ENCODE assay signal across 17 cellular contexts in the genomic region with DNA sequence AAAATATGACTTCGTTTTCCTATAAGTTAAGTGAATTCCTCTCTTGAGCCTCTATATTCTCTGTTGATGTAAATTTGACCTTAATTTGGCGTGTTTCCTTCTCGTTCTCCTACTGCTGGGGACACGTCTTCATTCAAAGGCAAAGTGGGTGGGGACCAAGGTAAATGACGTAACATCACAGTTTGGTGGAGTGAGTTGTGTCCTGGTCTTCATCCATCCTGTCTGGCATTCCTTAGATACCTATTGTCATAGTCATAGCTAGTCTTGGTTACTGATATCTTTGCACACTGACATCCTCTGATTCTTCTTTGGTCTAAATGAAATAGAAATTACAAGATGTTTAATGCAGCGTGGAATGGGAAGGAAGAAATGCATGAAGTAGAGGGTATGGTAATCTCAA.
DNase-seq lines count a peak whose midpoint lies in the region; ATAC-seq, FAIRE-seq and TF ChIP-seq lines count a peak whose summit lies in the region.
"Had no signal": no experiment of that assay in that cellular context is flagged by ENCODE, and none has a peak within 500 bp of the region (broad histone marks: within the 10 kb centered on the region; RNA-seq: fewer than 3 reads in every experiment).

No MANE protein-coding gene starts in this region.

- no peak overlapping the region for H3K4me3 ChIP-seq in kidney epithelial cell (ENCODE audit: low read depth, low read length)
- H3K4me3 ChIP-seq: right atrium auricular region had no signal

- peak; percentile 8 for DNase-seq in COLO829 (ENCODE audit: low spot score)
- DNase-seq in HTR-8/SVneo (ENCODE audit: insufficient read length, low spot score) = peak; percentile 85
- peak; percentile 28 for DNase-seq in astrocyte of the hippocampus (ENCODE audit: low read depth, low spot score)
- peak; percentile 12 for DNase-seq in kidney epithelial cell (ENCODE audit: low read depth)
- DNase-seq in iPS-NIHi11 (ENCODE audit: low spot score) = no peak
- DNase-seq in OCI-M1 (lab: John Stamatoyannopoulos, UW) = no peak
- DNase-seq in activated CD4-positive, alpha-beta T cell treated with anti-CD3 and anti-CD28 coated beads, Interleukin-2, amount 50 U/mL, for 1 hour = no peak
- DNase-seq: activated CD4-positive, alpha-beta T cell treated with anti-CD3 and anti-CD28 coated beads for 36 hours; activated T-cell treated with anti-CD3 and anti-CD28 coated beads, Interleukin-2, amount 50 U/mL, for 72 hours; amniotic stem cell; effector CD4-positive, alpha-beta T cell; nephron progenitor cell; stimulated activated naive CD8-positive, alpha-beta T cell treated with anti-CD3 and anti-CD28 coated beads, Interleukin-15, Interleukin-2, amounts not matched to agents 100 U/mL and 50 U/mL, for 24 hours; T-cell had no signal

- H3K27me3 ChIP-seq in kidney epithelial cell (ENCODE audit: control insufficient read depth, insufficient read depth, low read length) = no peaks in the 10 kb centered on the region
- H3K27me3 ChIP-seq: right atrium auricular region had no signal

- TF ChIP-seq CTCF in kidney epithelial cell (IDR thresholded peaks at IDR 0.05; ENCODE audit: insufficient read depth, low read length, poor library complexity, severe bottlenecking) = no peak

- no peak for ATAC-seq in GM21360 (IDR thresholded peaks at IDR 0.05; ENCODE audit: unreplicated experiment)
- ATAC-seq: activated CD4-positive, alpha-beta T cell treated with anti-CD3 and anti-CD28 coated beads for 36 hours; activated T-cell treated with anti-CD3 and anti-CD28 coated beads, Interleukin-2, amount 50 U/mL, for 72 hours; stimulated activated naive CD8-positive, alpha-beta T cell treated with anti-CD3 and anti-CD28 coated beads, Interleukin-15, Interleukin-2, amounts not matched to agents 100 U/mL and 50 U/mL, for 24 hours; T-cell had no signal

- FAIRE-seq in HTR-8/SVneo (lab: Jason Lieb, UNC) = peak; percentile 98
- FAIRE-seq: H1 had no signal

- H3K36me3 ChIP-seq in kidney epithelial cell (ENCODE audit: control insufficient read depth, insufficient read depth, low read length) = no peaks in the 10 kb centered on the region

Comparison
In these comparisons a context has a peak if more than half of its experiments do, and no peak if none do; other contexts are left out.
1. DNase-seq: peak in COLO829 (single experiment), HTR-8/SVneo (single experiment), astrocyte of the hippocampus (single experiment) and kidney epithelial cell (single experiment); none in iPS-NIHi11 (single experiment), OCI-M1 (single experiment) and activated CD4-positive, alpha-beta T cell treated with anti-CD3 and anti-CD28 coated beads, Interleukin-2, amount 50 U/mL, for 1 hour (single experiment).